In the genomic region with DNA sequence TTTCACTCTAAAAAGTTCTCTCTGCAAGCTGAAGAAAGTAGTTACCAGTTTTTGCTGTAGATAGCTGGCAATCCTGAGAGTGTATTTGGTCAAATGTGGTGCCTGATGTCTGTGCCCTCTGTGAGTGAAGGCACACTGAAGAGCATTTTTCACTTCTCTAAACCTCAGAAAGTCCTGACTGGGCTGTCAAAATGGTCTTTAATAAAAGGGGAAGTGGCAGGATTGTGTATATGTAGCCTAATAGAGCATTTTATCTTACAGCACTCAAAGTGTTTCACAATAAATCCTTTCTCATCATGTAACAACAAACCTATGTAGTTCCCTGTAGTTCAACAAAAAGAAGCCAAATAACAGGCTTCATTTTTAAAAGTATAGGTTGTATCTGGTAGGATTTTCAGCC, we compare ENCODE assay signal across 12 cellular contexts.
DNase-seq lines count a peak whose midpoint lies in the region; ATAC-seq, FAIRE-seq and TF ChIP-seq lines count a peak whose summit lies in the region.
"Had no signal": no experiment of that assay in that cellular context is flagged by ENCODE, and none has a peak within 500 bp of the region (broad histone marks: within the 10 kb centered on the region; RNA-seq: fewer than 3 reads in every experiment).

No MANE protein-coding gene starts in this region.

- H3K27ac Mint-ChIP-seq in activated B cell treated with CpG ODN at 0.5 μM for 24 hours, result peak overlapping the region; percentile 72

- H3K27me3 Mint-ChIP-seq in activated B cell treated with CpG ODN at 0.5 μM for 24 hours, result no peaks in the 10 kb centered on the region

- DNase-seq in GM12891 (ENCODE audit: insufficient read length, low spot score) (peak; percentile 7), activated B cell treated with CpG ODN at 0.5 μM for 24 hours (no peak), A172 (ENCODE audit: low spot score) (no peak), foreskin melanocyte (no peak), GDM1 (lab: John Stamatoyannopoulos, UW) (no peak)
- DNase-seq in stimulated activated naive CD4-positive, alpha-beta T cell treated with Interleukin-2 at 50 U/mL for 16 hours (lab: John Stamatoyannopoulos, UW), result no peak
- DNase-seq: activated T-cell treated with anti-CD3 and anti-CD28 coated beads for 4 hours, NCI-H1694 treated with DMSO at 0.1 percent for 48 hours, pancreas, testis had no signal

- TF ChIP-seq POLR2A in GM12891 (IDR thresholded peaks at IDR 0.05; ENCODE audit: low read depth, low read length), result no peak

- peaks cover 26% of the 10 kb centered on the region for H3K4me1 Mint-ChIP-seq in activated B cell treated with CpG ODN at 0.5 μM for 24 hours

- peak; percentile 88 for FAIRE-seq in GM12891 (lab: Jason Lieb, UNC)
- FAIRE-seq: pancreas had no signal

- peak; percentile 94 for ATAC-seq in GM21390 (IDR thresholded peaks at IDR 0.05; ENCODE audit: unreplicated experiment)
- peak; percentile 97 for ATAC-seq in HG03378 (IDR thresholded peaks at IDR 0.05; ENCODE audit: unreplicated experiment)
- ATAC-seq in activated B cell treated with CpG ODN at 0.5 μM for 24 hours (ENCODE audit: low read depth), result peak; percentile 99

- H3K9me3 Mint-ChIP-seq in activated B cell treated with CpG ODN at 0.5 μM for 24 hours, result no peaks in the 10 kb centered on the region

- no peaks in the 10 kb centered on the region for H3K36me3 Mint-ChIP-seq in activated B cell treated with CpG ODN at 0.5 μM for 24 hours (ENCODE audit: low read depth)

- intact Hi-C loops in activated B cell treated with CpG ODN at 0.5 μM for 24 hours (cut with micrococcal nuclease), result no loop called here

- POLR2A ChIA-PET in activated B cell treated with CpG ODN at 0.5 μM for 24 hours (lab: Charles Lee), result interaction anchor here (1.5 kb wide), 1 partner anchor 1552 kb away, joined by 4 read pairs; the partner anchor contains the start of gene SLC39A10

- CTCF ChIA-PET in activated B cell treated with CpG ODN at 0.5 μM for 24 hours (lab: Charles Lee), result no interaction called here

- no peak for TF ChIP-seq CTCF in activated B cell treated with CpG ODN at 0.5 μM for 24 hours (IDR thresholded peaks at IDR 0.05)

- peak overlapping the region; percentile 52 for H3K4me3 Mint-ChIP-seq in activated B cell treated with CpG ODN at 0.5 μM for 24 hours

TF ChIP-seq in GM12891, 5 proteins besides CTCF, POLR2A, EP300 and RAD21:
- peak; percentile 99 for TF ChIP-seq SPI1 (IDR thresholded peaks at IDR 0.05; ENCODE audit: low read depth, low read length)
- TF ChIP-seq TAF1 (IDR thresholded peaks at IDR 0.05; ENCODE audit: low read depth, low read length), result no peak
